In the genomic region with DNA sequence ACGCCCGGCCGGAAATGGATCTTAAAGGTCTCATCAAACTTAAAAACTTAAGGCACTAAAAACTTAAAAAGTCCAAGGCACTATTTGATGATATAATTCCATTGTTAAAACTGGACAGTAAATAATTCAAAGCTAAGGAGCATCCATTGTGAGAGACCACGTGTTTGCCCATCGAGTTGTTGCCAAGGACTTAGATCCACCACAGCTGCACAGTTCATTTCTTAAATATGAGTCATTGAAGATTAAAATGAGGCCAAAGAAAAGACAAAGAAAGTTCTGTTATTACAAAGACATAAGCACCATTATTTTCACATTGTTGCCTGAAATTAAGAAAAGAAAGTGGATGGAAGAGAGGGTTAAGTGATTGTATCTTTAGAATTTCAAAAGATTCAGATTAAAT, we compare ENCODE assay signal across 19 cellular contexts.
A peak's percentile ranks its signal among the peaks of the same experiment; 100 is the strongest.
DNase-seq lines count a peak whose midpoint lies in the region; ATAC-seq and TF ChIP-seq lines count a peak whose summit lies in the region.
"Had no signal": no experiment of that assay in that cellular context is flagged by ENCODE, and none has a peak within 500 bp of the region (broad histone marks: within the 10 kb centered on the region; RNA-seq: fewer than 3 reads in every experiment).

No MANE protein-coding gene starts in this region.

- no peaks in the 10 kb centered on the region for H3K27me3 ChIP-seq in RWPE2 (ENCODE audit: insufficient read depth, poor library complexity, severe bottlenecking)
- H3K27me3 ChIP-seq: ovary had no signal

- peaks cover 9% of the 10 kb centered on the region for H3K4me1 ChIP-seq in RWPE2 (ENCODE audit: insufficient read depth, poor library complexity, severe bottlenecking)

- H3K36me3 ChIP-seq in RWPE2 (ENCODE audit: low read depth): no peaks in the 10 kb centered on the region
- H3K36me3 ChIP-seq: ovary had no signal

- TF ChIP-seq CTCF in RWPE2 (IDR thresholded peaks at IDR 0.05; ENCODE audit: poor library complexity, severe bottlenecking): no peak

- no peaks in the 10 kb centered on the region for H3K9me3 ChIP-seq in RWPE2 (ENCODE audit: severe bottlenecking)
- H3K9me3 ChIP-seq: ovary had no signal

- DNase-seq in Daoy (ENCODE audit: low read depth) (peak; percentile 39), RWPE2 (ENCODE audit: low spot score) (no peak), epidermal melanocyte (ENCODE audit: insufficient read length, low spot score) (peak; percentile 25), non-pigmented ciliary epithelial cell (ENCODE audit: low read depth) (peak; percentile 42), NCI-H1436 treated with DMSO at 0.1 percent for 48 hours (lab: John Stamatoyannopoulos, UW) (no peak), cerebellar cortex (ENCODE audit: low spot score) (no peak), GF-D8 (lab: John Stamatoyannopoulos, UW) (no peak)
- DNase-seq in stimulated activated naive CD4-positive, alpha-beta T cell treated with Interleukin-2 at 50 U/mL for 16 hours (lab: John Stamatoyannopoulos, UW): no peak
- DNase-seq: activated CD8-positive, alpha-beta T cell treated with anti-CD3 and anti-CD28 coated beads for 36 hours; activated gamma-delta T cell treated with Interleukin-2 at 50 U/mL for 16 hours; central memory CD4-positive, alpha-beta T cell; DMS79 treated with DMSO at 0.1 percent for 48 hours; erythroblast; mesendoderm; NCI-H2029; NCI-H748 treated with DMSO at 0.1 percent for 48 hours; SHP77 had no signal

- H3K27ac ChIP-seq in RWPE2 (ENCODE audit: poor library complexity, severe bottlenecking): peak overlapping the region; percentile 37
- H3K27ac ChIP-seq: ovary had no signal

- no peak overlapping the region for H3K4me3 ChIP-seq in RWPE2 (ENCODE audit: severe bottlenecking)
- H3K4me3 ChIP-seq: GM23338, ovary had no signal

- peak; percentile 61; the same call in 2 of the 3 replicates for ATAC-seq in RWPE2 (ENCODE audit: low read depth)
- ATAC-seq: activated CD8-positive, alpha-beta T cell treated with anti-CD3 and anti-CD28 coated beads for 36 hours; GM23338 had no signal

Comparison
In these comparisons a context has a peak if more than half of its experiments do, and no peak if none do; other contexts are left out.
1. DNase-seq: peak in Daoy (single experiment), epidermal melanocyte (single experiment) and non-pigmented ciliary epithelial cell (single experiment); none in RWPE2 (single experiment), NCI-H1436 treated with DMSO at 0.1 percent for 48 hours (single experiment), stimulated activated naive CD4-positive, alpha-beta T cell treated with Interleukin-2 at 50 U/mL for 16 hours (single experiment), cerebellar cortex (single experiment) and GF-D8 (single experiment).